ENCODE assay signal across 9 cellular contexts in genomic region chr16:56910654-56911539, GRCh38. TPM values are rescaled to one million over a fixed set of nuclear protein-coding genes. Genes with fewer than 3 reads are reported as not detected.
A peak's percentile ranks its signal among the peaks of the same experiment; 100 is the strongest.
DNase-seq lines count a peak whose midpoint lies in the region; ATAC-seq and TF ChIP-seq lines count a peak whose summit lies in the region.
"Had no signal": no experiment of that assay in that cellular context is flagged by ENCODE, and none has a peak within 500 bp of the region (broad histone marks: within the 10 kb centered on the region; RNA-seq: fewer than 3 reads in every experiment).

No MANE protein-coding gene starts in this region.

- H3K9me3 Mint-ChIP-seq in activated B cell treated with CpG ODN at 0.5 μM for 24 hours, result no peaks in the 10 kb centered on the region
- no peaks in the 10 kb centered on the region for H3K9me3 Mint-ChIP-seq in activated CD8-positive, alpha-beta memory T cell treated with anti-CD3 and anti-CD28 coated beads, Interleukin-2, amount 10 ng/mL, durations not matched to agents 7 days and 5 days (ENCODE audit: low read depth)

- POLR2A ChIA-PET in AG04450 (lab: Yijun Ruan, JAX) (interaction anchor here (1.2 to 2.4 kb wide), 2 partner anchors 21 to 37 kb away, joined by 3 to 12 read pairs; partner anchors contain the start of gene HERPUD1), activated B cell treated with CpG ODN at 0.5 μM for 24 hours (lab: Charles Lee) (interaction anchor here (0.5 to 20.0 kb wide), 18 partner anchors 9 to 150 kb away, joined by 3 to 795 read pairs (median 4); partner anchors contain the start of genes HERPUD1 and NLRC5)

- TF ChIP-seq POLR2A in transverse colon (IDR thresholded peaks at IDR 0.05), result no peak

- in situ Hi-C loops in transverse colon (cut with MboI; ENCODE audit: low pct_ligation_motif_present in 1 of 4, low pct_unique_long_range_greater_than_20kb in 1 of 4, low sequenced_read_pairs in 3 of 4), result no loop called here

- no peaks in the 10 kb centered on the region for H3K36me3 ChIP-seq in transverse colon
- H3K36me3 ChIP-seq: cardiac muscle cell had no signal

- no peak for TF ChIP-seq EP300 in transverse colon (IDR thresholded peaks at IDR 0.05; ENCODE audit: low read depth)

- peaks cover 68% of the 10 kb centered on the region for H3K4me1 Mint-ChIP-seq in activated B cell treated with CpG ODN at 0.5 μM for 24 hours
- H3K4me1 Mint-ChIP-seq in activated CD8-positive, alpha-beta memory T cell treated with anti-CD3 and anti-CD28 coated beads, Interleukin-2, amount 10 ng/mL, durations not matched to agents 7 days and 5 days, result peaks cover 17% of the 10 kb centered on the region

- intact Hi-C loops in activated B cell treated with CpG ODN at 0.5 μM for 24 hours (cut with micrococcal nuclease), result no loop called here
- intact Hi-C loops in transverse colon (cut with DNase I; ENCODE audit: low total_unique reads), result no loop called here

- no peak for ATAC-seq in activated B cell treated with CpG ODN at 0.5 μM for 24 hours (ENCODE audit: low read depth)
- ATAC-seq in GM21576 (IDR thresholded peaks at IDR 0.05; ENCODE audit: unreplicated experiment), result no peak
- no peak for ATAC-seq in activated CD8-positive, alpha-beta memory T cell treated with anti-CD3 and anti-CD28 coated beads, Interleukin-2, amount 10 ng/mL, durations not matched to agents 7 days and 5 days

- H3K36me3 Mint-ChIP-seq in activated B cell treated with CpG ODN at 0.5 μM for 24 hours (ENCODE audit: low read depth), result no peaks in the 10 kb centered on the region
- H3K36me3 Mint-ChIP-seq in activated CD8-positive, alpha-beta memory T cell treated with anti-CD3 and anti-CD28 coated beads, Interleukin-2, amount 10 ng/mL, durations not matched to agents 7 days and 5 days, result no peaks in the 10 kb centered on the region

- CTCF ChIA-PET in AG04450 (lab: Charles Lee) (interaction anchor here (1.6 kb wide), 1 partner anchor 44 kb away, joined by 8 read pairs; no protein-coding TSS in a partner anchor), activated B cell treated with CpG ODN at 0.5 μM for 24 hours (lab: Charles Lee) (interaction anchor here (0.7 to 2.0 kb wide), 5 partner anchors 16 to 53 kb away, joined by 3 to 4 read pairs (median 3); no protein-coding TSS in a partner anchor)
- CTCF ChIA-PET in activated CD8-positive, alpha-beta memory T cell treated with anti-CD3 and anti-CD28 coated beads, Interleukin-2, amount 10 ng/mL, durations not matched to agents 7 days and 5 days (lab: Charles Lee), result interaction anchor here (1.7 kb wide), 2 partner anchors 42 to 44 kb away, joined by 6 to 7 read pairs; no protein-coding TSS in a partner anchor

- H3K27ac ChIP-seq in AG04450 (ENCODE audit: low read depth, low read length) (peak overlapping the region; percentile 65), transverse colon (peak overlapping the region; percentile 58 to 66 (median 66))
- H3K27ac ChIP-seq: cardiac muscle cell had no signal

- H3K27ac Mint-ChIP-seq in activated B cell treated with CpG ODN at 0.5 μM for 24 hours, result peak overlapping the region; percentile 96
- H3K27ac Mint-ChIP-seq in activated CD8-positive, alpha-beta memory T cell treated with anti-CD3 and anti-CD28 coated beads, Interleukin-2, amount 10 ng/mL, durations not matched to agents 7 days and 5 days, result no peak overlapping the region

- 80% methylated on average over 12 of the region's 12 CpGs; no CpG with 5 or more reads in 1 of the 2 donors for WGBS in transverse colon (ENCODE audit: low coverage in 1 of 2), 2 donors

- H3K9me3 ChIP-seq in AG04450 (ENCODE audit: control insufficient read depth, insufficient read depth, low read length) (no peaks in the 10 kb centered on the region; the same call in none of the 2 replicates), transverse colon (no peaks in the 10 kb centered on the region)

- H3K27me3 ChIP-seq in AG04450 (ENCODE audit: control insufficient read depth, insufficient read depth, low read length) (no peaks in the 10 kb centered on the region), transverse colon (no peaks in the 10 kb centered on the region)
- H3K27me3 ChIP-seq: cardiac muscle cell had no signal

- peaks cover 9 to 27% (median 15%) of the 10 kb centered on the region in 4 donors for H3K4me1 ChIP-seq in transverse colon

- DNase-seq in AG04450 (ENCODE audit: low read depth, low spot score) (peak; percentile 49), H4 (ENCODE audit: low spot score) (peak; percentile 67), activated B cell treated with CpG ODN at 0.5 μM for 24 hours (no peak), iris pigment epithelial cell (ENCODE audit: low read depth) (peak; percentile 81), transverse colon (peak; percentile 67), cerebellum (ENCODE audit: low spot score) (no peak)
- no peak for DNase-seq in activated CD8-positive, alpha-beta memory T cell treated with anti-CD3 and anti-CD28 coated beads, Interleukin-2, amount 10 ng/mL, durations not matched to agents 7 days and 5 days

- H3K4me3 ChIP-seq in AG04450 (ENCODE audit: low read depth, low read length), result no peak overlapping the region
- no peak overlapping the region for H3K4me3 ChIP-seq in transverse colon
- H3K4me3 ChIP-seq: cardiac muscle cell had no signal

- peak overlapping the region; percentile 64 for H3K4me3 Mint-ChIP-seq in activated B cell treated with CpG ODN at 0.5 μM for 24 hours
- H3K4me3 Mint-ChIP-seq in activated CD8-positive, alpha-beta memory T cell treated with anti-CD3 and anti-CD28 coated beads, Interleukin-2, amount 10 ng/mL, durations not matched to agents 7 days and 5 days, result no peak overlapping the region

- TF ChIP-seq CTCF in AG04450 (IDR thresholded peaks at IDR 0.05; ENCODE audit: low read depth, low read length) (no peak), activated B cell treated with CpG ODN at 0.5 μM for 24 hours (IDR thresholded peaks at IDR 0.05) (no peak), transverse colon (IDR thresholded peaks at IDR 0.05) (no peak)

- H3K27me3 Mint-ChIP-seq in activated B cell treated with CpG ODN at 0.5 μM for 24 hours, result no peaks in the 10 kb centered on the region
- H3K27me3 Mint-ChIP-seq in activated CD8-positive, alpha-beta memory T cell treated with anti-CD3 and anti-CD28 coated beads, Interleukin-2, amount 10 ng/mL, durations not matched to agents 7 days and 5 days, result peaks cover 33% of the 10 kb centered on the region

RNA-seq across cellular contexts. Expression of gene HERPUD1, which starts 21.0 kb away (rescaled TPM):
- polyA plus RNA-seq in AG04450 (2011; rRNA removed), result 207 and 215 TPM in 2 replicates
- polyA minus RNA-seq in AG04450 (2011; rRNA and poly(A)+ RNA removed), result 243 and 282 TPM in 2 replicates
- total RNA-seq in H4 (2014; rRNA removed; shearing (Covaris generic)), result 70.1 and 86.3 TPM in 2 replicates
- total RNA-seq in activated B cell treated with CpG ODN at 0.5 μM for 24 hours (766 and 820 TPM in 2 replicates), transverse colon (100 to 1,000 TPM in 3 of 4 donors, 10 to 100 TPM in 1; 64.1 to 335 (median 186) TPM), cerebellum (53.8 TPM)
- total RNA-seq in activated CD8-positive, alpha-beta memory T cell treated with anti-CD3 and anti-CD28 coated beads, Interleukin-2, amount 10 ng/mL, durations not matched to agents 7 days and 5 days, result 100 to 1,000 TPM; 127 to 149 TPM

RNA-seq across cellular contexts. Expression of gene SLC12A3, which starts 45.9 kb away (rescaled TPM):
- polyA plus RNA-seq in AG04450 (2011; rRNA removed), result not detected in 2 replicates
- not detected in 2 replicates for polyA minus RNA-seq in AG04450 (2011; rRNA and poly(A)+ RNA removed)
- total RNA-seq in H4 (2014; rRNA removed; shearing (Covaris generic)), result not detected in 2 replicates
- total RNA-seq in activated B cell treated with CpG ODN at 0.5 μM for 24 hours, result 3.8 and 5.0 TPM in 2 replicates
- not detected for total RNA-seq in transverse colon
- total RNA-seq in cerebellum, result not detected
- total RNA-seq in activated CD8-positive, alpha-beta memory T cell treated with anti-CD3 and anti-CD28 coated beads, Interleukin-2, amount 10 ng/mL, durations not matched to agents 7 days and 5 days, result not detected
- total RNA-seq: cardiac muscle cell had no signal
- polyA plus RNA-seq: cardiac muscle cell had no signal

RNA-seq across cellular contexts. Expression of gene CETP, which starts 50.9 kb away (rescaled TPM):
- 0.09 and 0.17 TPM in 2 replicates for polyA plus RNA-seq in AG04450 (2011; rRNA removed)
- polyA minus RNA-seq in AG04450 (2011; rRNA and poly(A)+ RNA removed), result not detected in 2 replicates
- not detected in 2 replicates for total RNA-seq in H4 (2014; rRNA removed; shearing (Covaris generic))
- total RNA-seq in activated B cell treated with CpG ODN at 0.5 μM for 24 hours (1.0 and 1.4 TPM in 2 replicates), transverse colon (under 1 TPM in 1 of 4 donors, not detected in 3; 0.55 TPM), cerebellum (1.2 TPM)
- not detected for total RNA-seq in activated CD8-positive, alpha-beta memory T cell treated with anti-CD3 and anti-CD28 coated beads, Interleukin-2, amount 10 ng/mL, durations not matched to agents 7 days and 5 days

Comparison
In these comparisons a context has a peak if more than half of its experiments do, and no peak if none do; other contexts are left out.
1. DNase-seq: peak in AG04450 (single experiment), H4 (single experiment), iris pigment epithelial cell (single experiment) and transverse colon (single experiment); none in activated B cell treated with CpG ODN at 0.5 μM for 24 hours (single experiment), cerebellum (single experiment) and activated CD8-positive, alpha-beta memory T cell treated with anti-CD3 and anti-CD28 coated beads, Interleukin-2, amount 10 ng/mL, durations not matched to agents 7 days and 5 days (single experiment).